Comparison of ENCODE assay signal across 12 cellular contexts in the genomic region with DNA sequence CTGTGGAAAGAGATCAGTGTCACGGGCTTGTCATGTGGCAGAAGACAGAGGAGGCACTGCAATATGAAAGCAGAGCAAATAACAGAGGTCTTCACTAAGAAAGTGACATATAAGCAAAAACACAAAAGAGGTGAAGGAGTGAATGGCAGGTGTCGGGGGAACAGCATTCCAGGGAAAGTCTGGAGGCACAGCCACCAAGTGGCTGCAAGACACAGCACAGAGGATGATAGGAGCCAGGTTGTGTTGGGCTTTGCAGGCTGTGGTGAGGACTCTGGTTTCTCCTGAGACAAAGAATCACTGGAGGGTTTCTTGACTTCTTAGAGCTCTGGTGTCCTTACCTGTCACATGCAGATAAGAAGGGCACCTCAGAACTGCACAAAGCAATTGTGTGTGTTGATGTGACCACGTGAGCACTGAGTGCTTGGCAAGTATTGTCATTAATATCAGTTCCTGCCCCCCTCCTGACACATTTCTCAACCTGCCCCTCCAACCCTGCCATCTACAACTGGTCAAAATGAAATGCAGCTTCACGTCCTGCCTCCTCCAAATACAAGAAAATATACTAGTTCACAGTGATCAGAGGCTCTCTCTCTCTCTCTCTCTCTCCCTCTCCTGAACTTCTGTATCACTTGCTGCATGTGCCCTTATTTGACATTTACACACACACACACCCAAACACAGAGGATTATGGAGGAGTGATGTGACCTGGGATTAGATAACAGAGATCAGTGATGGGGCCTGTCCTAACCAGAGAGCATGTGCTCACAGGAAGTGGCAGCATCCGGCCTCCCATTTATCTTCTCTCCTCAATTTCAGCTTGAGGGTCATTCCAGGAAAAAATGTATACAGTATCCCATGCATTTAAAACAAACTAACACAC.
DNase-seq lines count a peak whose midpoint lies in the region; ATAC-seq and TF ChIP-seq lines count a peak whose summit lies in the region.
"Had no signal": no experiment of that assay in that cellular context is flagged by ENCODE, and none has a peak within 500 bp of the region (broad histone marks: within the 10 kb centered on the region; RNA-seq: fewer than 3 reads in every experiment).

No MANE protein-coding gene starts in this region.

- H3K18ac ChIP-seq in mesenchymal stem cell (ENCODE audit: low read depth in 1 of 2, low read length in 2 of 2): peak overlapping the region; percentile 92 to 97

- peak overlapping the region; percentile 60 for H4K8ac ChIP-seq in mesenchymal stem cell (ENCODE audit: low read length)

- H3K9me3 ChIP-seq in AG04450 (ENCODE audit: control insufficient read depth, insufficient read depth, low read length): no peaks in the 10 kb centered on the region
- no peaks in the 10 kb centered on the region for H3K9me3 ChIP-seq in mesenchymal stem cell (ENCODE audit: control insufficient read depth, low read length)

- in situ Hi-C loops in KBM-7 (cut with MboI; ENCODE audit: low pct_unique_long_range_greater_than_20kb, low sequenced_read_pairs): no loop called here

- peak overlapping the region; percentile 79 to 80 for H2BK12ac ChIP-seq in mesenchymal stem cell (ENCODE audit: low read length in 2 of 2)

- no peaks in the 10 kb centered on the region for H3K27me3 ChIP-seq in AG04450 (ENCODE audit: control insufficient read depth, insufficient read depth, low read length)
- no peaks in the 10 kb centered on the region for H3K27me3 ChIP-seq in mesenchymal stem cell (ENCODE audit: control insufficient read depth in 1 of 2, insufficient read depth in 1 of 2, low read length in 2 of 2)
- no peaks in the 10 kb centered on the region for H3K27me3 ChIP-seq in H7 (ENCODE audit: control insufficient read depth, insufficient read depth, low read length)

- peak overlapping the region; percentile 65 for H4K91ac ChIP-seq in mesenchymal stem cell (ENCODE audit: low read length)

- WGBS in mesenchymal stem cell: 38% methylated on average over 5 of the region's 5 CpGs

- no peak for ATAC-seq in HG03521 (IDR thresholded peaks at IDR 0.05; ENCODE audit: unreplicated experiment)
- ATAC-seq: T-helper 17 cell had no signal

- no peak overlapping the region for H3K23ac ChIP-seq in mesenchymal stem cell (ENCODE audit: low read length in 2 of 2)

- POLR2A ChIA-PET in AG04450 (lab: Yijun Ruan, JAX): interaction anchor here (0.5 to 0.7 kb wide), 2 partner anchors 135 to 231 kb away, joined by 3 to 4 read pairs; no protein-coding TSS in a partner anchor

- H2BK5ac ChIP-seq in mesenchymal stem cell (ENCODE audit: low read depth, low read length, poor library complexity, severe bottlenecking): no peak overlapping the region

- H3K4me3 ChIP-seq in AG04450 (ENCODE audit: low read depth, low read length): no peak overlapping the region
- no peak overlapping the region for H3K4me3 ChIP-seq in mesenchymal stem cell (ENCODE audit: insufficient read depth in 1 of 2, low read depth in 1 of 2, low read length in 2 of 2)
- H3K4me3 ChIP-seq in H7 (ENCODE audit: insufficient read depth, low read depth, low read length): no peak overlapping the region
- H3K4me3 ChIP-seq: lung had no signal

- H2AK5ac ChIP-seq in mesenchymal stem cell (ENCODE audit: low read length, severe bottlenecking): peak overlapping the region; percentile 83

- peaks cover 13% of the 10 kb centered on the region for H3K79me1 ChIP-seq in mesenchymal stem cell (replicated peaks; ENCODE audit: low read length, poor library complexity, severe bottlenecking)

- H3K4me1 ChIP-seq in mesenchymal stem cell (ENCODE audit: control insufficient read depth, insufficient read depth, low read depth, low read length): peaks cover 15% of the 10 kb centered on the region

- H3K14ac ChIP-seq in mesenchymal stem cell (ENCODE audit: low read length in 2 of 2): peak overlapping the region in 1 of 2 experiments; percentile 1

- DNase-seq in AG04450 (ENCODE audit: low read depth, low spot score): no peak
- DNase-seq in KBM-7: peak; percentile 37
- peak; percentile 70 for DNase-seq in amniotic epithelial cell (ENCODE audit: low read depth)
- peak; percentile 75 for DNase-seq in mesenchymal stem cell
- no peak for DNase-seq in germinal center (ENCODE audit: low spot score)
- no peak for DNase-seq in NCI-H1436 (lab: John Stamatoyannopoulos, UW)
- DNase-seq in H7: no peak
- DNase-seq: NCI-H2081, posterior cingulate gyrus, T-helper 17 cell had no signal

- no peak overlapping the region for H2BK15ac ChIP-seq in mesenchymal stem cell (ENCODE audit: low read depth, poor library complexity, severe bottlenecking)

- H2BK120ac ChIP-seq in mesenchymal stem cell (ENCODE audit: low read depth, low read length): peak overlapping the region; percentile 58

- no peak overlapping the region for H3K9ac ChIP-seq in mesenchymal stem cell (ENCODE audit: low read length)

- no peak for TF ChIP-seq CTCF in AG04450 (IDR thresholded peaks at IDR 0.05; ENCODE audit: low read depth, low read length)

- peak overlapping the region; percentile 23 for H2AFZ ChIP-seq in mesenchymal stem cell (ENCODE audit: low read depth, low read length)

- CTCF ChIA-PET in AG04450 (lab: Charles Lee): no interaction called here

- peak overlapping the region in 1 of 2 experiments; percentile 8 for H3K4ac ChIP-seq in mesenchymal stem cell (ENCODE audit: low read depth in 1 of 2, low read length in 2 of 2)

- H3K27ac ChIP-seq in AG04450 (ENCODE audit: low read depth, low read length): peak overlapping the region; percentile 3
- peak overlapping the region; percentile 95 for H3K27ac ChIP-seq in mesenchymal stem cell (ENCODE audit: low read length, poor library complexity, severe bottlenecking)

- H3K4me2 ChIP-seq in mesenchymal stem cell (ENCODE audit: low read length, poor library complexity, severe bottlenecking): no peak overlapping the region

- no peaks in the 10 kb centered on the region for H3K36me3 ChIP-seq in mesenchymal stem cell (ENCODE audit: control insufficient read depth in 1 of 2, insufficient read depth in 2 of 2, low read depth in 1 of 2, low read length in 2 of 2)
- H3K36me3 ChIP-seq in H7 (replicated peaks; ENCODE audit: control insufficient read depth, insufficient read depth, low read length): no peaks in the 10 kb centered on the region

Comparison
In these comparisons a context has a peak if more than half of its experiments do, and no peak if none do; other contexts are left out.
1. DNase-seq: peak in KBM-7 (single experiment), amniotic epithelial cell (single experiment) and mesenchymal stem cell (single experiment); none in AG04450 (single experiment), germinal center (single experiment), NCI-H1436 (single experiment) and H7 (single experiment).